ENCODE assay signal across 7 cellular contexts in genomic region chr1:205983925-205984725, GRCh38. TPM values are rescaled to one million over a fixed set of nuclear protein-coding genes. Genes with fewer than 3 reads are reported as not detected.
DNase-seq lines count a peak whose midpoint lies in the region; ATAC-seq, FAIRE-seq and TF ChIP-seq lines count a peak whose summit lies in the region.

No MANE protein-coding gene starts in this region.

- H3K36me3 ChIP-seq in SJCRH30 (no peaks in the 10 kb centered on the region), endodermal cell (ENCODE audit: control insufficient read depth, insufficient read depth, low read length) (no peaks in the 10 kb centered on the region)

- peaks cover 3% of the 10 kb centered on the region for H3K4me1 Mint-ChIP-seq in endodermal cell

- peak; percentile 90 for TF ChIP-seq CTCF in endodermal cell (conservative IDR thresholded peaks at IDR 0.05)

- peaks cover 6% of the 10 kb centered on the region for H3K9me3 Mint-ChIP-seq in endodermal cell

- FAIRE-seq in urothelium cell line (lab: Jason Lieb, UNC): no peak

- WGBS in endodermal cell (ENCODE audit: insufficient coverage in 1 of 2, insufficient read length in 1 of 2), 2 experiments: 46 to 52% methylated on average over 12 to 14 of the region's 14 CpGs

- H3K4me3 ChIP-seq in SJCRH30 (no peak overlapping the region), endodermal cell (ENCODE audit: low read length) (no peak overlapping the region)

- ATAC-seq in HG02798 (IDR thresholded peaks at IDR 0.05; ENCODE audit: poor library complexity, unreplicated experiment): peak; percentile 64
- no peak for ATAC-seq in GM21447 (IDR thresholded peaks at IDR 0.05; ENCODE audit: unreplicated experiment)

- no peak overlapping the region for H3K4me3 Mint-ChIP-seq in endodermal cell

- peaks cover 1% of the 10 kb centered on the region for H3K27me3 Mint-ChIP-seq in endodermal cell (ENCODE audit: insufficient read depth)

- no peaks in the 10 kb centered on the region for H3K36me3 Mint-ChIP-seq in endodermal cell (ENCODE audit: low read depth)

- DNase-seq in EL: peak; percentile 53
- peak; percentile 78 to 84 for DNase-seq in SJCRH30
- peak; percentile 91 for DNase-seq in endodermal cell
- peak; percentile 91 for DNase-seq in medulla oblongata (ENCODE audit: extremely low spot score)
- DNase-seq in urothelium cell line (ENCODE audit: low spot score): peak; percentile 69

- H3K4me1 ChIP-seq in SJCRH30: peaks cover 9% of the 10 kb centered on the region
- no peaks in the 10 kb centered on the region for H3K4me1 ChIP-seq in endodermal cell (ENCODE audit: control insufficient read depth, insufficient read depth, low read length)

- H3K27ac ChIP-seq in SJCRH30 (no peak overlapping the region), endodermal cell (ENCODE audit: low read depth, low read length) (no peak overlapping the region)

- peaks cover 5% of the 10 kb centered on the region; the same call in 1 of the 2 replicates for H3K27me3 ChIP-seq in SJCRH30
- no peaks in the 10 kb centered on the region for H3K27me3 ChIP-seq in endodermal cell (ENCODE audit: control insufficient read depth, insufficient read depth, low read length, poor library complexity, severe bottlenecking)

- no peak overlapping the region for H3K27ac Mint-ChIP-seq in endodermal cell

- H3K9me3 ChIP-seq in SJCRH30 (replicated peaks) (no peaks in the 10 kb centered on the region), endodermal cell (ENCODE audit: control insufficient read depth, low read length) (no peaks in the 10 kb centered on the region)

- no peak overlapping the region for H3K9ac ChIP-seq in endodermal cell (ENCODE audit: extremely low read depth, low read length, poor library complexity, severe bottlenecking)

RNA-seq across cellular contexts. Expression of gene RAB7B, which starts 19.1 kb away (rescaled TPM):
- total RNA-seq in SJCRH30 (2014; rRNA removed; shearing (Covaris generic)): not detected in 2 replicates
- not detected for total RNA-seq in endodermal cell
- polyA plus RNA-seq in endodermal cell (2013, experiment 1 of 2): 1.3 TPM
- polyA plus RNA-seq in endodermal cell (2013, experiment 2 of 2): 1.2 TPM

RNA-seq across cellular contexts. Expression of gene CTSE, which starts 39.6 kb away (rescaled TPM):
- not detected in 2 replicates for total RNA-seq in SJCRH30 (2014; rRNA removed; shearing (Covaris generic))
- under 1 TPM; 0.15 to 0.42 TPM for total RNA-seq in endodermal cell
- 0.39 TPM for polyA plus RNA-seq in endodermal cell (2013, experiment 1 of 2)
- polyA plus RNA-seq in endodermal cell (2013, experiment 2 of 2): 0.12 TPM

RNA-seq across cellular contexts. Expression of gene SLC26A9, which starts 40.9 kb away (rescaled TPM):
- 0.05 and 0.30 TPM in 2 replicates for total RNA-seq in SJCRH30 (2014; rRNA removed; shearing (Covaris generic))
- under 1 TPM; 0.22 TPM for total RNA-seq in endodermal cell
- polyA plus RNA-seq in endodermal cell (2013, experiment 1 of 2): 0.18 TPM
- polyA plus RNA-seq in endodermal cell (2013, experiment 2 of 2): 0.08 TPM
